Comparison of ENCODE assay signal across 1 cellular context in the genomic region with DNA sequence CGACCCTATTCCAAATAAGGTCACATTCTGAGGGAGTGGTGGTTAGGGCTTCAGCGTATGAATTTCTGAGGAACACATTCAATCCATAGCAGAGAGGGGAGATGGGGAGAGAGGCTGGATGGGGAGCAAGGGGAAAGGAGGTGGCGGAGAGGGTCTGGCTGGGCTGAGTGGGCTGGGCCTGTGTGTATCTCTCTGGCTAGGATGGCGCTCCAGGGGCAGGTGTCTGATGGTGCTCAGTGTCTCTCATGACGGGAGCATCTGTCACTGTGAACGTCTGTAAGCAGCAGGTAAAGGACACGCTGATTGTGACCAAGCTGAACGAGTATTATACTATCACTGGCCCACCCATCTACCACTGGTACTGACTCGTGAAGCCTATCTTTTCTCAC.
TF ChIP-seq lines count a peak whose summit lies in the region.

No MANE protein-coding gene starts in this region.

TF ChIP-seq in GM23338, 12 proteins besides CTCF, POLR2A, EP300 and RAD21:
- TF ChIP-seq, protein P1, sequence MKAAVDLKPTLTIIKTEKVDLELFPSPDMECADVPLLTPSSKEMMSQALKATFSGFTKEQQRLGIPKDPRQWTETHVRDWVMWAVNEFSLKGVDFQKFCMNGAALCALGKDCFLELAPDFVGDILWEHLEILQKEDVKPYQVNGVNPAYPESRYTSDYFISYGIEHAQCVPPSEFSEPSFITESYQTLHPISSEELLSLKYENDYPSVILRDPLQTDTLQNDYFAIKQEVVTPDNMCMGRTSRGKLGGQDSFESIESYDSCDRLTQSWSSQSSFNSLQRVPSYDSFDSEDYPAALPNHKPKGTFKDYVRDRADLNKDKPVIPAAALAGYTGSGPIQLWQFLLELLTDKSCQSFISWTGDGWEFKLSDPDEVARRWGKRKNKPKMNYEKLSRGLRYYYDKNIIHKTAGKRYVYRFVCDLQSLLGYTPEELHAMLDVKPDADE (IDR thresholded peaks at IDR 0.05) = no peak
- TF ChIP-seq CREB1 (CRISPR knock-in tag; IDR thresholded peaks at IDR 0.05; ENCODE audit: low read depth) = no peak
- TF ChIP-seq EZH2 (IDR thresholded peaks at IDR 0.05; ENCODE audit: low read depth, unreplicated experiment) = no peak
- TF ChIP-seq EZH2phosphoT487 (IDR thresholded peaks at IDR 0.05; ENCODE audit: unreplicated experiment) = no peak
- no peak for TF ChIP-seq NANOG (IDR thresholded peaks at IDR 0.05; ENCODE audit: borderline replicate concordance)
- TF ChIP-seq, protein P2, sequence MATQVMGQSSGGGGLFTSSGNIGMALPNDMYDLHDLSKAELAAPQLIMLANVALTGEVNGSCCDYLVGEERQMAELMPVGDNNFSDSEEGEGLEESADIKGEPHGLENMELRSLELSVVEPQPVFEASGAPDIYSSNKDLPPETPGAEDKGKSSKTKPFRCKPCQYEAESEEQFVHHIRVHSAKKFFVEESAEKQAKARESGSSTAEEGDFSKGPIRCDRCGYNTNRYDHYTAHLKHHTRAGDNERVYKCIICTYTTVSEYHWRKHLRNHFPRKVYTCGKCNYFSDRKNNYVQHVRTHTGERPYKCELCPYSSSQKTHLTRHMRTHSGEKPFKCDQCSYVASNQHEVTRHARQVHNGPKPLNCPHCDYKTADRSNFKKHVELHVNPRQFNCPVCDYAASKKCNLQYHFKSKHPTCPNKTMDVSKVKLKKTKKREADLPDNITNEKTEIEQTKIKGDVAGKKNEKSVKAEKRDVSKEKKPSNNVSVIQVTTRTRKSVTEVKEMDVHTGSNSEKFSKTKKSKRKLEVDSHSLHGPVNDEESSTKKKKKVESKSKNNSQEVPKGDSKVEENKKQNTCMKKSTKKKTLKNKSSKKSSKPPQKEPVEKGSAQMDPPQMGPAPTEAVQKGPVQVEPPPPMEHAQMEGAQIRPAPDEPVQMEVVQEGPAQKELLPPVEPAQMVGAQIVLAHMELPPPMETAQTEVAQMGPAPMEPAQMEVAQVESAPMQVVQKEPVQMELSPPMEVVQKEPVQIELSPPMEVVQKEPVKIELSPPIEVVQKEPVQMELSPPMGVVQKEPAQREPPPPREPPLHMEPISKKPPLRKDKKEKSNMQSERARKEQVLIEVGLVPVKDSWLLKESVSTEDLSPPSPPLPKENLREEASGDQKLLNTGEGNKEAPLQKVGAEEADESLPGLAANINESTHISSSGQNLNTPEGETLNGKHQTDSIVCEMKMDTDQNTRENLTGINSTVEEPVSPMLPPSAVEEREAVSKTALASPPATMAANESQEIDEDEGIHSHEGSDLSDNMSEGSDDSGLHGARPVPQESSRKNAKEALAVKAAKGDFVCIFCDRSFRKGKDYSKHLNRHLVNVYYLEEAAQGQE (IDR thresholded peaks at IDR 0.05; ENCODE audit: unreplicated experiment) = no peak
- no peak for TF ChIP-seq STAT1 (IDR thresholded peaks at IDR 0.05; ENCODE audit: unreplicated experiment)
- no peak for TF ChIP-seq POLR2AphosphoS5 (IDR thresholded peaks at IDR 0.05; ENCODE audit: low read depth)
- TF ChIP-seq, protein P3, sequence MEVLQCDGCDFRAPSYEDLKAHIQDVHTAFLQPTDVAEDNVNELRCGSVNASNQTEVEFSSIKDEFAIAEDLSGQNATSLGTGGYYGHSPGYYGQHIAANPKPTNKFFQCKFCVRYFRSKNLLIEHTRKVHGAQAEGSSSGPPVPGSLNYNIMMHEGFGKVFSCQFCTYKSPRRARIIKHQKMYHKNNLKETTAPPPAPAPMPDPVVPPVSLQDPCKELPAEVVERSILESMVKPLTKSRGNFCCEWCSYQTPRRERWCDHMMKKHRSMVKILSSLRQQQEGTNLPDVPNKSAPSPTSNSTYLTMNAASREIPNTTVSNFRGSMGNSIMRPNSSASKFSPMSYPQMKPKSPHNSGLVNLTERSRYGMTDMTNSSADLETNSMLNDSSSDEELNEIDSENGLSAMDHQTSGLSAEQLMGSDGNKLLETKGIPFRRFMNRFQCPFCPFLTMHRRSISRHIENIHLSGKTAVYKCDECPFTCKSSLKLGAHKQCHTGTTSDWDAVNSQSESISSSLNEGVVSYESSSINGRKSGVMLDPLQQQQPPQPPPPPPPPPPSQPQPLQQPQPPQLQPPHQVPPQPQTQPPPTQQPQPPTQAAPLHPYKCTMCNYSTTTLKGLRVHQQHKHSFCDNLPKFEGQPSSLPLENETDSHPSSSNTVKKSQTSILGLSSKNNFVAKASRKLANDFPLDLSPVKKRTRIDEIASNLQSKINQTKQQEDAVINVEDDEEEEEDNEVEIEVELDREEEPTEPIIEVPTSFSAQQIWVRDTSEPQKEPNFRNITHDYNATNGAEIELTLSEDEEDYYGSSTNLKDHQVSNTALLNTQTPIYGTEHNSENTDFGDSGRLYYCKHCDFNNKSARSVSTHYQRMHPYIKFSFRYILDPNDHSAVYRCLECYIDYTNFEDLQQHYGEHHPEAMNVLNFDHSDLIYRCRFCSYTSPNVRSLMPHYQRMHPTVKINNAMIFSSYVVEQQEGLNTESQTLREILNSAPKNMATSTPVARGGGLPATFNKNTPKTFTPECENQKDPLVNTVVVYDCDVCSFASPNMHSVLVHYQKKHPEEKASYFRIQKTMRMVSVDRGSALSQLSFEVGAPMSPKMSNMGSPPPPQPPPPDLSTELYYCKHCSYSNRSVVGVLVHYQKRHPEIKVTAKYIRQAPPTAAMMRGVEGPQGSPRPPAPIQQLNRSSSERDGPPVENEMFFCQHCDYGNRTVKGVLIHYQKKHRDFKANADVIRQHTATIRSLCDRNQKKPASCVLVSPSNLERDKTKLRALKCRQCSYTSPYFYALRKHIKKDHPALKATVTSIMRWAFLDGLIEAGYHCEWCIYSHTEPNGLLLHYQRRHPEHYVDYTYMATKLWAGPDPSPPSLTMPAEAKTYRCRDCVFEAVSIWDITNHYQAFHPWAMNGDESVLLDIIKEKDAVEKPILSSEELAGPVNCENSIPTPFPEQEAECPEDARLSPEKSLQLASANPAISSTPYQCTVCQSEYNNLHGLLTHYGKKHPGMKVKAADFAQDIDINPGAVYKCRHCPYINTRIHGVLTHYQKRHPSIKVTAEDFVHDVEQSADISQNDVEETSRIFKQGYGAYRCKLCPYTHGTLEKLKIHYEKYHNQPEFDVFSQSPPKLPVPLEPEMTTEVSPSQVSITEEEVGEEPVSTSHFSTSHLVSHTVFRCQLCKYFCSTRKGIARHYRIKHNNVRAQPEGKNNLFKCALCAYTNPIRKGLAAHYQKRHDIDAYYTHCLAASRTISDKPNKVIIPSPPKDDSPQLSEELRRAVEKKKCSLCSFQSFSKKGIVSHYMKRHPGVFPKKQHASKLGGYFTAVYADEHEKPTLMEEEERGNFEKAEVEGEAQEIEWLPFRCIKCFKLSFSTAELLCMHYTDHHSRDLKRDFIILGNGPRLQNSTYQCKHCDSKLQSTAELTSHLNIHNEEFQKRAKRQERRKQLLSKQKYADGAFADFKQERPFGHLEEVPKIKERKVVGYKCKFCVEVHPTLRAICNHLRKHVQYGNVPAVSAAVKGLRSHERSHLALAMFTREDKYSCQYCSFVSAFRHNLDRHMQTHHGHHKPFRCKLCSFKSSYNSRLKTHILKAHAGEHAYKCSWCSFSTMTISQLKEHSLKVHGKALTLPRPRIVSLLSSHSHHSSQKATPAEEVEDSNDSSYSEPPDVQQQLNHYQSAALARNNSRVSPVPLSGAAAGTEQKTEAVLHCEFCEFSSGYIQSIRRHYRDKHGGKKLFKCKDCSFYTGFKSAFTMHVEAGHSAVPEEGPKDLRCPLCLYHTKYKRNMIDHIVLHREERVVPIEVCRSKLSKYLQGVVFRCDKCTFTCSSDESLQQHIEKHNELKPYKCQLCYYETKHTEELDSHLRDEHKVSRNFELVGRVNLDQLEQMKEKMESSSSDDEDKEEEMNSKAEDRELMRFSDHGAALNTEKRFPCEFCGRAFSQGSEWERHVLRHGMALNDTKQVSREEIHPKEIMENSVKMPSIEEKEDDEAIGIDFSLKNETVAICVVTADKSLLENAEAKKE (CRISPR knock-in tag; IDR thresholded peaks at IDR 0.05) = no peak
- TF ChIP-seq JUNB (IDR thresholded peaks at IDR 0.05; ENCODE audit: unreplicated experiment) = no peak
- no peak for TF ChIP-seq ZNF114 (CRISPR knock-in tag; IDR thresholded peaks at IDR 0.05)
